In the genomic region with DNA sequence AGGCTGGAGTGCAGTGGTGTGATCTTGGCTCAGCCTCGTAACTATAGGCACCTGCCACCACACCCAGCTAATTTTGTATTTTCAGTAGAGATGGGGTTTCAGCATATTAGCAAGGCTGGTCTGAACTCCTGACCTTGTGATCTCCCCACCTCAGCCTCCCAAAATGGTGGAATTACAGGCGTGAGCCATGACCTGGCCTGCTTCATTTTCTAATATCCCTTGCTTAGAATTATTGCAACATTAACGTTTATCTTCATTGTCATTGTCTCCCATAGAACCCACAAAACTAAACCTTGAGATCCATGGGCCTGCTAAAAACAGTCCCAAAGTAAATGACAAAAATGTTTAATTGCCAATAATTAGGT, we compare ENCODE assay signal across 1 cellular context.
TF ChIP-seq lines count a peak whose summit lies in the region.

No MANE protein-coding gene starts in this region.

TF ChIP-seq in endothelial cell of umbilical vein, 7 proteins besides CTCF, POLR2A, EP300 and RAD21:
- TF ChIP-seq FOS (IDR thresholded peaks at IDR 0.05; ENCODE audit: borderline replicate concordance, insufficient read depth, low read length) (no peak), GATA2 (IDR thresholded peaks at IDR 0.05; ENCODE audit: insufficient read depth, insufficient read length, low read depth, low read length) (no peak), JUN (IDR thresholded peaks at IDR 0.05; ENCODE audit: borderline replicate concordance, insufficient read depth, insufficient read length, low read depth) (no peak), POLR2AphosphoS5 (IDR thresholded peaks at IDR 0.05; ENCODE audit: insufficient read depth, low read depth, low read length) (no peak), MYC (IDR thresholded peaks at IDR 0.05; ENCODE audit: low read depth, low read length) (no peak), EZH2 (IDR thresholded peaks at IDR 0.05; ENCODE audit: borderline replicate concordance, low read depth, low read length, severe bottlenecking) (no peak)
- TF ChIP-seq, protein P1, sequence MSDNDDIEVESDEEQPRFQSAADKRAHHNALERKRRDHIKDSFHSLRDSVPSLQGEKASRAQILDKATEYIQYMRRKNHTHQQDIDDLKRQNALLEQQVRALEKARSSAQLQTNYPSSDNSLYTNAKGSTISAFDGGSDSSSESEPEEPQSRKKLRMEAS (IDR thresholded peaks at IDR 0.05; ENCODE audit: insufficient read depth, insufficient read length) = no peak
